Comparison of ENCODE assay signal across 10 cellular contexts in genomic region chr14:55138091-55138490, GRCh38. TPM values are rescaled to one million over a fixed set of nuclear protein-coding genes. Genes with fewer than 3 reads are reported as not detected.
A peak's percentile ranks its signal among the peaks of the same experiment; 100 is the strongest.
DNase-seq lines count a peak whose midpoint lies in the region; ATAC-seq and TF ChIP-seq lines count a peak whose summit lies in the region.
"Had no signal": no experiment of that assay in that cellular context is flagged by ENCODE, and none has a peak within 500 bp of the region (broad histone marks: within the 10 kb centered on the region; RNA-seq: fewer than 3 reads in every experiment).

No MANE protein-coding gene starts in this region.

- H3K27ac ChIP-seq in HEK293 (ENCODE audit: extremely low read depth, low read depth, low read length) (no peak overlapping the region), ascending aorta (peak overlapping the region; percentile 61 to 77), right cardiac atrium (ENCODE audit: low read length) (peak overlapping the region; percentile 79), suprapubic skin (peak overlapping the region; percentile 71)
- H3K27ac ChIP-seq: PC-9 had no signal

- DNase-seq in ascending aorta (ENCODE audit: low spot score in 2 of 2), result no peak
- peak in 2 of 3 donors; percentile 57 to 66 for DNase-seq in right cardiac atrium
- DNase-seq in suprapubic skin (ENCODE audit: low spot score in 2 of 2), result no peak
- DNase-seq in NCI-H2196 (lab: John Stamatoyannopoulos, UW; ENCODE audit: unreplicated experiment), result no peak
- no peak for DNase-seq in NCI-H1417 (lab: John Stamatoyannopoulos, UW)
- no peak for DNase-seq in NCI-H2107 treated with DMSO at 0.1 percent for 48 hours (lab: John Stamatoyannopoulos, UW; ENCODE audit: unreplicated experiment)
- DNase-seq: activated T-cell treated with anti-CD3 and anti-CD28 coated beads for 4 hours, PC-9 had no signal

- H3K4me3 ChIP-seq in HEK293 (ENCODE audit: low read depth, low read length) (no peak overlapping the region), ascending aorta (peak overlapping the region; percentile 27 to 54), right cardiac atrium (ENCODE audit: low read length) (no peak overlapping the region), suprapubic skin (peak overlapping the region; percentile 32)
- H3K4me3 ChIP-seq: PC-9 had no signal

- POLR2A ChIA-PET in HEK293 (lab: Yijun Ruan, JAX), result no interaction called here

- CTCF ChIA-PET in HEK293 (lab: Yijun Ruan, JAX), result interaction anchor here (0.6 to 2.2 kb wide), 6 partner anchors 23 to 157 kb away, joined by 3 to 14 read pairs (median 4); no protein-coding TSS in a partner anchor

- 85% methylated on average over 7 of the region's 7 CpGs for WGBS in right cardiac atrium
- 74% methylated on average over 3 of the region's 7 CpGs for WGBS in suprapubic skin

- H3K9me3 ChIP-seq in HEK293 (ENCODE audit: control insufficient read depth, insufficient read depth, low read depth, low read length) (no peaks in the 10 kb centered on the region), ascending aorta (no peaks in the 10 kb centered on the region), right cardiac atrium (ENCODE audit: control insufficient read depth, low read length) (no peaks in the 10 kb centered on the region), suprapubic skin (no peaks in the 10 kb centered on the region)

- no peaks in the 10 kb centered on the region for H3K4me1 ChIP-seq in HEK293 (ENCODE audit: control insufficient read depth, insufficient read depth, low read length)
- peaks cover 8 to 39% of the 10 kb centered on the region in 2 donors for H3K4me1 ChIP-seq in ascending aorta
- peaks cover 15% of the 10 kb centered on the region for H3K4me1 ChIP-seq in right cardiac atrium (ENCODE audit: control insufficient read depth, insufficient read depth, low read length)
- H3K4me1 ChIP-seq in suprapubic skin, result peaks cover 61% of the 10 kb centered on the region

- no peak for TF ChIP-seq POLR2A in suprapubic skin (IDR thresholded peaks at IDR 0.05)

- peaks cover 32 to 41% of the 10 kb centered on the region in 2 experiments for H3K36me3 ChIP-seq in HEK293 (ENCODE audit: control insufficient read depth in 2 of 2, insufficient read depth in 1 of 2, low read length in 2 of 2)
- H3K36me3 ChIP-seq in ascending aorta, result peaks cover 46 to 48% of the 10 kb centered on the region in 2 donors
- H3K36me3 ChIP-seq in suprapubic skin, result peaks cover 63% of the 10 kb centered on the region

- intact Hi-C loops in ascending aorta (cut with DNase I) (no loop called here), right cardiac atrium (cut with DNase I) (no loop called here)

- H3K27me3 ChIP-seq in ascending aorta, result no peaks in the 10 kb centered on the region
- no peaks in the 10 kb centered on the region for H3K27me3 ChIP-seq in right cardiac atrium (ENCODE audit: control insufficient read depth, insufficient read depth)
- no peaks in the 10 kb centered on the region for H3K27me3 ChIP-seq in suprapubic skin

- ATAC-seq in right cardiac atrium (peak; percentile 22 to 24), HG03442 (IDR thresholded peaks at IDR 0.05; ENCODE audit: unreplicated experiment) (no peak)

- TF ChIP-seq EP300 in suprapubic skin (IDR thresholded peaks at IDR 0.05), result no peak

- TF ChIP-seq CTCF in HEK293 (tag by site-specific recombination; IDR thresholded peaks at IDR 0.05) (no peak), ascending aorta (IDR thresholded peaks at IDR 0.05) (no peak), suprapubic skin (IDR thresholded peaks at IDR 0.05) (no peak)

TF ChIP-seq in HEK293, 187 proteins besides CTCF, POLR2A, EP300 and RAD21:
- TF ChIP-seq TRIM28 (IDR thresholded peaks at IDR 0.05; ENCODE audit: borderline replicate concordance, low read length), result no peak
- TF ChIP-seq ZNF394 (tag by site-specific recombination; IDR thresholded peaks at IDR 0.05; ENCODE audit: borderline replicate concordance), result peak; percentile 71; the same call in 1 of the 2 replicates

RNA-seq across cellular contexts. Expression of gene LGALS3, which starts 9.0 kb away (rescaled TPM):
- total RNA-seq in ascending aorta (358 TPM), right cardiac atrium (100 to 1,000 TPM; 139 to 186 (median 164) TPM), suprapubic skin (100 to 1,000 TPM; 448 to 713 (median 594) TPM)
- polyA plus RNA-seq in right cardiac atrium, result 271 TPM

RNA-seq across cellular contexts. Expression of gene DLGAP5, which starts 53.3 kb away (rescaled TPM):
- total RNA-seq in ascending aorta (not detected), right cardiac atrium (under 1 TPM in 3 of 4 donors, not detected in 1; 0.23 to 0.89 (median 0.38) TPM), suprapubic skin (1 to 10 TPM in 3 of 4 donors, under 1 TPM in 1; 0.72 to 2.6 (median 1.9) TPM)
- polyA plus RNA-seq in right cardiac atrium, result 0.02 TPM

Comparison
In these comparisons a context has a peak if more than half of its experiments do, and no peak if none do; other contexts are left out.
1. H3K4me3 ChIP-seq: peak in ascending aorta (2 of 2) and suprapubic skin (single experiment); none in HEK293 (single experiment) and right cardiac atrium (single experiment).
2. DNase-seq: peak in right cardiac atrium (2 of 3); none in ascending aorta (0 of 2), suprapubic skin (0 of 2), NCI-H2196 (single experiment), NCI-H1417 (0 of 3) and NCI-H2107 treated with DMSO at 0.1 percent for 48 hours (single experiment).